Comparison of ENCODE assay signal across 1 cellular context in the genomic region with DNA sequence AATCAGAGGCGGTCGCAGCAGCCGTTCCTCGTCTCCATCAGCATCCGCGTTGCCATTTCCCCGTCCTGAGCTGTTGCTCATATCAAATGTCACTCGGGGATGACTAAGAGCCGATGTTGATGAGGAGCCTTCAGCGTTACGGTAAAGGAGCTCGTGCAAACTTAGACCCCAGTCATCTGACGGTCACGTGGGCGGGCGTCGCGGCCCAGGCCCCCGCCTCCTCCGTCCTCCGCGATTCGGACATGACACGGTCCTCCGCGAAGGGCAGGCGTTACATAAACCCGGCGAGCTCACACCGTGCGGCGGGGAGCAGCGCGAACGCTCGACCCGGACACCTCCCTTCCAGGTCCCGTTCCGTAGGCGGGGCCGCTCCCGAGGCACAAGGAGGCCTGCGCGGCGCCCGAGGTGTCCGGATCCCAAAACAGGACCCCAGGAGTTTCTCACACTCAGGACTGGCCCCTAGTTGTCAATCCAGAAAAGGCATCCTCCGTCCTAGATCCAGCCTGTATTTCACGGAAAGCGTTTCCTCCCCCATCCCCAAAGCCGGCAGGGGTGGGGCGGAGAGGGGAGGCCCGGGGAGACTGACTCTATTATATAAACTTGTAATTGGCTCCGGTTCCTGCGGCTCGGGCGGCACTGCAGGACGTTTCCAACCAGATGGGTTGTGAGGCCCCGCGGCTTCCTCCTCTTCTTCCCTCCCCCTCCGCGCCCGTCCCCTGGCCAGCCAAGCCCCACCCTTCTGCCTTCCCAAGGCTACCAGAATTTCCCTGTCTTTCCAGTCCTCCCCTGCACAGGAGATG.
TF ChIP-seq lines count a peak whose summit lies in the region.

No MANE protein-coding gene starts in this region.

TF ChIP-seq in endothelial cell of umbilical vein, 7 proteins besides CTCF, POLR2A, EP300 and RAD21:
- peak; percentile 19 for TF ChIP-seq FOS (IDR thresholded peaks at IDR 0.05; ENCODE audit: borderline replicate concordance, insufficient read depth, low read length)
- peak; percentile 24 for TF ChIP-seq EZH2 (IDR thresholded peaks at IDR 0.05; ENCODE audit: borderline replicate concordance, low read depth, low read length, severe bottlenecking)
- no peak for TF ChIP-seq JUN (IDR thresholded peaks at IDR 0.05; ENCODE audit: borderline replicate concordance, insufficient read depth, insufficient read length, low read depth)
- no peak for TF ChIP-seq GATA2 (IDR thresholded peaks at IDR 0.05; ENCODE audit: insufficient read depth, insufficient read length, low read depth, low read length)
- TF ChIP-seq POLR2AphosphoS5 (IDR thresholded peaks at IDR 0.05; ENCODE audit: insufficient read depth, low read depth, low read length): no peak
- no peak for TF ChIP-seq MYC (IDR thresholded peaks at IDR 0.05; ENCODE audit: low read depth, low read length)
- TF ChIP-seq, protein P1, sequence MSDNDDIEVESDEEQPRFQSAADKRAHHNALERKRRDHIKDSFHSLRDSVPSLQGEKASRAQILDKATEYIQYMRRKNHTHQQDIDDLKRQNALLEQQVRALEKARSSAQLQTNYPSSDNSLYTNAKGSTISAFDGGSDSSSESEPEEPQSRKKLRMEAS (IDR thresholded peaks at IDR 0.05; ENCODE audit: insufficient read depth, insufficient read length): peak; percentile 76
